1 cellular context compared by ENCODE assay signal in genomic region chr19:11236324-11237301, GRCh38.
TF ChIP-seq lines count a peak whose summit lies in the region.

No MANE protein-coding gene starts in this region.

TF ChIP-seq in HepG2, 621 proteins besides CTCF, POLR2A, EP300 and RAD21 (continued from another document and continues in another):
- peak in 1 of 2 experiments; percentile 26; a peak in 1 of 4 replicates for TF ChIP-seq REST (IDR thresholded peaks at IDR 0.05; ENCODE audit: borderline replicate concordance in 1 of 2, low read depth in 1 of 2, low read length in 2 of 2)
- TF ChIP-seq ATF7 (IDR thresholded peaks at IDR 0.05): no peak
- no peak for TF ChIP-seq ATF7 (CRISPR knock-in tag; IDR thresholded peaks at IDR 0.05)
- no peak for TF ChIP-seq ZNF496 (CRISPR knock-in tag; IDR thresholded peaks at IDR 0.05; ENCODE audit: insufficient replicate concordance)
- peak; percentile 67; the same call in 1 of the 2 replicates for TF ChIP-seq NR2F2 (IDR thresholded peaks at IDR 0.05; ENCODE audit: borderline replicate concordance, low read depth)
- no peak for TF ChIP-seq EZH2 (conservative IDR thresholded peaks at IDR 0.05; ENCODE audit: low read depth, low read length)
- peak; percentile 94; the same call in 1 of the 2 replicates for TF ChIP-seq NR1H2 (CRISPR knock-in tag; IDR thresholded peaks at IDR 0.05; ENCODE audit: borderline replicate concordance, low read depth)
- TF ChIP-seq MAZ (IDR thresholded peaks at IDR 0.05; ENCODE audit: borderline replicate concordance, low read depth, low read length): no peak
- TF ChIP-seq MAZ (CRISPR knock-in tag; IDR thresholded peaks at IDR 0.05; ENCODE audit: low read depth): peak; percentile 75
- TF ChIP-seq, protein P1, sequence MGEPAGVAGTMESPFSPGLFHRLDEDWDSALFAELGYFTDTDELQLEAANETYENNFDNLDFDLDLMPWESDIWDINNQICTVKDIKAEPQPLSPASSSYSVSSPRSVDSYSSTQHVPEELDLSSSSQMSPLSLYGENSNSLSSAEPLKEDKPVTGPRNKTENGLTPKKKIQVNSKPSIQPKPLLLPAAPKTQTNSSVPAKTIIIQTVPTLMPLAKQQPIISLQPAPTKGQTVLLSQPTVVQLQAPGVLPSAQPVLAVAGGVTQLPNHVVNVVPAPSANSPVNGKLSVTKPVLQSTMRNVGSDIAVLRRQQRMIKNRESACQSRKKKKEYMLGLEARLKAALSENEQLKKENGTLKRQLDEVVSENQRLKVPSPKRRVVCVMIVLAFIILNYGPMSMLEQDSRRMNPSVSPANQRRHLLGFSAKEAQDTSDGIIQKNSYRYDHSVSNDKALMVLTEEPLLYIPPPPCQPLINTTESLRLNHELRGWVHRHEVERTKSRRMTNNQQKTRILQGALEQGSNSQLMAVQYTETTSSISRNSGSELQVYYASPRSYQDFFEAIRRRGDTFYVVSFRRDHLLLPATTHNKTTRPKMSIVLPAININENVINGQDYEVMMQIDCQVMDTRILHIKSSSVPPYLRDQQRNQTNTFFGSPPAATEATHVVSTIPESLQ (CRISPR knock-in tag; conservative IDR thresholded peaks at IDR 0.05): 0 out of 2 replicates have a peak, but pooled peaks have one; percentile 21
- TF ChIP-seq ZNF441 (CRISPR knock-in tag; IDR thresholded peaks at IDR 0.05; ENCODE audit: borderline replicate concordance): no peak; the same call in 1 of the 2 replicates
- no peak for TF ChIP-seq ZNF207 (IDR thresholded peaks at IDR 0.05; ENCODE audit: borderline replicate concordance)
- TF ChIP-seq USF2 (IDR thresholded peaks at IDR 0.05; ENCODE audit: low read depth, low read length): no peak
- TF ChIP-seq USF2 (CRISPR knock-in tag; IDR thresholded peaks at IDR 0.05; ENCODE audit: borderline replicate concordance): no peak
- TF ChIP-seq ZNF891 (CRISPR knock-in tag; IDR thresholded peaks at IDR 0.05): no peak; the same call in 1 of the 2 replicates
- TF ChIP-seq, protein P2, sequence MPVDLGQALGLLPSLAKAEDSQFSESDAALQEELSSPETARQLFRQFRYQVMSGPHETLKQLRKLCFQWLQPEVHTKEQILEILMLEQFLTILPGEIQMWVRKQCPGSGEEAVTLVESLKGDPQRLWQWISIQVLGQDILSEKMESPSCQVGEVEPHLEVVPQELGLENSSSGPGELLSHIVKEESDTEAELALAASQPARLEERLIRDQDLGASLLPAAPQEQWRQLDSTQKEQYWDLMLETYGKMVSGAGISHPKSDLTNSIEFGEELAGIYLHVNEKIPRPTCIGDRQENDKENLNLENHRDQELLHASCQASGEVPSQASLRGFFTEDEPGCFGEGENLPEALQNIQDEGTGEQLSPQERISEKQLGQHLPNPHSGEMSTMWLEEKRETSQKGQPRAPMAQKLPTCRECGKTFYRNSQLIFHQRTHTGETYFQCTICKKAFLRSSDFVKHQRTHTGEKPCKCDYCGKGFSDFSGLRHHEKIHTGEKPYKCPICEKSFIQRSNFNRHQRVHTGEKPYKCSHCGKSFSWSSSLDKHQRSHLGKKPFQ (CRISPR knock-in tag; IDR thresholded peaks at IDR 0.05; ENCODE audit: insufficient replicate concordance): no peak
- peak; percentile 58; the same call in 1 of the 2 replicates for TF ChIP-seq ZNF800 (CRISPR knock-in tag; IDR thresholded peaks at IDR 0.05)
- TF ChIP-seq MNT (IDR thresholded peaks at IDR 0.05): no peak; the same call in 1 of the 2 replicates
- peak; percentile 96 for TF ChIP-seq SALL1 (CRISPR knock-in tag; IDR thresholded peaks at IDR 0.05)
- TF ChIP-seq MZF1 (CRISPR knock-in tag; IDR thresholded peaks at IDR 0.05; ENCODE audit: borderline replicate concordance): no peak
- no peak for TF ChIP-seq RBAK (CRISPR knock-in tag; IDR thresholded peaks at IDR 0.05)
- peak; percentile 85; the same call in 1 of the 2 replicates for TF ChIP-seq ZNF343 (CRISPR knock-in tag; IDR thresholded peaks at IDR 0.05)
- TF ChIP-seq ZSCAN9 (CRISPR knock-in tag; IDR thresholded peaks at IDR 0.05; ENCODE audit: borderline replicate concordance): peak; percentile 68; the same call in 1 of the 2 replicates
- peak; percentile 78 for TF ChIP-seq DMAP1 (CRISPR knock-in tag; IDR thresholded peaks at IDR 0.05)
- TF ChIP-seq, protein P3, sequence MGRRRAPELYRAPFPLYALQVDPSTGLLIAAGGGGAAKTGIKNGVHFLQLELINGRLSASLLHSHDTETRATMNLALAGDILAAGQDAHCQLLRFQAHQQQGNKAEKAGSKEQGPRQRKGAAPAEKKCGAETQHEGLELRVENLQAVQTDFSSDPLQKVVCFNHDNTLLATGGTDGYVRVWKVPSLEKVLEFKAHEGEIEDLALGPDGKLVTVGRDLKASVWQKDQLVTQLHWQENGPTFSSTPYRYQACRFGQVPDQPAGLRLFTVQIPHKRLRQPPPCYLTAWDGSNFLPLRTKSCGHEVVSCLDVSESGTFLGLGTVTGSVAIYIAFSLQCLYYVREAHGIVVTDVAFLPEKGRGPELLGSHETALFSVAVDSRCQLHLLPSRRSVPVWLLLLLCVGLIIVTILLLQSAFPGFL (CRISPR knock-in tag; IDR thresholded peaks at IDR 0.05): no peak
- TF ChIP-seq RFXAP (CRISPR knock-in tag; IDR thresholded peaks at IDR 0.05; ENCODE audit: borderline replicate concordance): 0 out of 2 replicates have a peak, but pooled peaks have one; percentile 69
- no peak for TF ChIP-seq TSC22D2 (CRISPR knock-in tag; IDR thresholded peaks at IDR 0.05; ENCODE audit: borderline replicate concordance)
- TF ChIP-seq, protein P4, sequence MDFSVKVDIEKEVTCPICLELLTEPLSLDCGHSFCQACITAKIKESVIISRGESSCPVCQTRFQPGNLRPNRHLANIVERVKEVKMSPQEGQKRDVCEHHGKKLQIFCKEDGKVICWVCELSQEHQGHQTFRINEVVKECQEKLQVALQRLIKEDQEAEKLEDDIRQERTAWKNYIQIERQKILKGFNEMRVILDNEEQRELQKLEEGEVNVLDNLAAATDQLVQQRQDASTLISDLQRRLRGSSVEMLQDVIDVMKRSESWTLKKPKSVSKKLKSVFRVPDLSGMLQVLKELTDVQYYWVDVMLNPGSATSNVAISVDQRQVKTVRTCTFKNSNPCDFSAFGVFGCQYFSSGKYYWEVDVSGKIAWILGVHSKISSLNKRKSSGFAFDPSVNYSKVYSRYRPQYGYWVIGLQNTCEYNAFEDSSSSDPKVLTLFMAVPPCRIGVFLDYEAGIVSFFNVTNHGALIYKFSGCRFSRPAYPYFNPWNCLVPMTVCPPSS (IDR thresholded peaks at IDR 0.05): no peak
- TF ChIP-seq, protein P5, sequence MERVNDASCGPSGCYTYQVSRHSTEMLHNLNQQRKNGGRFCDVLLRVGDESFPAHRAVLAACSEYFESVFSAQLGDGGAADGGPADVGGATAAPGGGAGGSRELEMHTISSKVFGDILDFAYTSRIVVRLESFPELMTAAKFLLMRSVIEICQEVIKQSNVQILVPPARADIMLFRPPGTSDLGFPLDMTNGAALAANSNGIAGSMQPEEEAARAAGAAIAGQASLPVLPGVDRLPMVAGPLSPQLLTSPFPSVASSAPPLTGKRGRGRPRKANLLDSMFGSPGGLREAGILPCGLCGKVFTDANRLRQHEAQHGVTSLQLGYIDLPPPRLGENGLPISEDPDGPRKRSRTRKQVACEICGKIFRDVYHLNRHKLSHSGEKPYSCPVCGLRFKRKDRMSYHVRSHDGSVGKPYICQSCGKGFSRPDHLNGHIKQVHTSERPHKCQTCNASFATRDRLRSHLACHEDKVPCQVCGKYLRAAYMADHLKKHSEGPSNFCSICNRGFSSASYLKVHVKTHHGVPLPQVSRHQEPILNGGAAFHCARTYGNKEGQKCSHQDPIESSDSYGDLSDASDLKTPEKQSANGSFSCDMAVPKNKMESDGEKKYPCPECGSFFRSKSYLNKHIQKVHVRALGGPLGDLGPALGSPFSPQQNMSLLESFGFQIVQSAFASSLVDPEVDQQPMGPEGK (CRISPR knock-in tag; IDR thresholded peaks at IDR 0.05): peak; percentile 98
- TF ChIP-seq, protein P6, sequence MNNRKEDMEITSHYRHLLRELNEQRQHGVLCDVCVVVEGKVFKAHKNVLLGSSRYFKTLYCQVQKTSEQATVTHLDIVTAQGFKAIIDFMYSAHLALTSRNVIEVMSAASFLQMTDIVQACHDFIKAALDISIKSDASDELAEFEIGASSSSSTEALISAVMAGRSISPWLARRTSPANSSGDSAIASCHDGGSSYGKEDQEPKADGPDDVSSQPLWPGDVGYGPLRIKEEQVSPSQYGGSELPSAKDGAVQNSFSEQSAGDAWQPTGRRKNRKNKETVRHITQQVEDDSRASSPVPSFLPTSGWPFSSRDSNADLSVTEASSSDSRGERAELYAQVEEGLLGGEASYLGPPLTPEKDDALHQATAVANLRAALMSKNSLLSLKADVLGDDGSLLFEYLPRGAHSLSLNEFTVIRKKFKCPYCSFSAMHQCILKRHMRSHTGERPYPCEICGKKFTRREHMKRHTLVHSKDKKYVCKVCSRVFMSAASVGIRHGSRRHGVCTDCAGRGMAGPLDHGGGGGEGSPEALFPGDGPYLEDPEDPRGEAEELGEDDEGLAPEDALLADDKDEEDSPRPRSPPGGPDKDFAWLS (CRISPR knock-in tag; IDR thresholded peaks at IDR 0.05; ENCODE audit: borderline replicate concordance): no peak
- TF ChIP-seq ZNF629 (CRISPR knock-in tag; conservative IDR thresholded peaks at IDR 0.05): no peak; the same call in 1 of the 2 replicates
- TF ChIP-seq, protein P7, sequence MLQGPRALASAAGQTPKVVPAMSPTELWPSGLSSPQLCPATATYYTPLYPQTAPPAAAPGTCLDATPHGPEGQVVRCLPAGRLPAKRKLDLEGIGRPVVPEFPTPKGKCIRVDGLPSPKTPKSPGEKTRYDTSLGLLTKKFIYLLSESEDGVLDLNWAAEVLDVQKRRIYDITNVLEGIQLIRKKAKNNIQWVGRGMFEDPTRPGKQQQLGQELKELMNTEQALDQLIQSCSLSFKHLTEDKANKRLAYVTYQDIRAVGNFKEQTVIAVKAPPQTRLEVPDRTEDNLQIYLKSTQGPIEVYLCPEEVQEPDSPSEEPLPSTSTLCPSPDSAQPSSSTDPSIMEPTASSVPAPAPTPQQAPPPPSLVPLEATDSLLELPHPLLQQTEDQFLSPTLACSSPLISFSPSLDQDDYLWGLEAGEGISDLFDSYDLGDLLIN (CRISPR knock-in tag; IDR thresholded peaks at IDR 0.05; ENCODE audit: borderline replicate concordance): no peak
- TF ChIP-seq HNF4G (IDR thresholded peaks at IDR 0.05; ENCODE audit: borderline replicate concordance, low read depth, low read length): peak; percentile 52
- TF ChIP-seq HNF4G (CRISPR knock-in tag; IDR thresholded peaks at IDR 0.05; ENCODE audit: borderline replicate concordance, low read depth): peak; percentile 74; the same call in 1 of the 2 replicates
- TF ChIP-seq AGO2 (optimal IDR thresholded peaks at IDR 0.05; ENCODE audit: low read depth, low read length): peak; percentile 63
